In the genomic region with DNA sequence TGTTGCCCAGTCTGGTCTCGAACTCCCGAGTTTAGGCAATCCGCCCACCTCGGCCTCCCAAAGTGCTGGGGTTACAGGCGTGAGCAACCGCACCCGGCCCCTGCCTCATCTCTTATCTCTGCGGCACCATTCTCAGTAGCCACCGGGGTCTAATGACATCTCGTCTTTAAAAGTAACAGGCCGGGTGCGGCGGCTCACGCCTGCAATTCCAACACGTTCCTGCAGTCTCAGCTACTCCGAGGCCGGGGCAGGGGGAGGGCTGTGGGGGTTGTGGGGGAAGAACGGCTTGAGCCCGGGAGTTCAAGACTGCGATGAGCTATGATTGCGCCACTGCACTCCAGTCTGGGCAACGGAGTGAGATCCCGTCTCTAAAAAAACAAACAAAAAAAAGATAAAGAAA, we compare ENCODE assay signal across 36 cellular contexts.
"Had no signal": no experiment of that assay in that cellular context is flagged by ENCODE, and none has a peak within 500 bp of the region (broad histone marks: within the 10 kb centered on the region; RNA-seq: fewer than 3 reads in every experiment).

No MANE protein-coding gene starts in this region.

- H3K4me3 ChIP-seq: ascending aorta, cardiac muscle cell, colonic mucosa, esophagus squamous epithelium, ovary, prostate gland, smooth muscle cell, thyroid gland, upper lobe of left lung had no signal

- ATAC-seq: left colon; stimulated activated memory B cell treated with anti-CD40 and anti-IgM and Interleukin-4, amounts not matched to agents 10 μg/mL and 1 μg/mL and 100 μg/mL, for 72 hours; stimulated activated naive CD8-positive, alpha-beta T cell treated with anti-CD3 and anti-CD28 coated beads, Interleukin-15, amount 100 ng/mL, for 72 hours had no signal

- H3K4me1 ChIP-seq: ascending aorta, colonic mucosa, esophagus squamous epithelium, prostate gland, thyroid gland, upper lobe of left lung had no signal

- FAIRE-seq: endometrium, frontal cortex, kidney, TTC549 had no signal

- DNase-seq: activated CD4-positive, alpha-beta memory T cell treated with anti-CD3 and anti-CD28 coated beads for 36 hours; activated CD4-positive, alpha-beta T cell treated with anti-CD3 and anti-CD28 coated beads, Interleukin-2, amount 10 ng/mL, durations not matched to agents 24 days and 14 days; activated CD4-positive, CD25-positive, alpha-beta regulatory T cell treated with anti-CD3 and anti-CD28 coated beads, Interleukin-2, amount 50 U/mL, for 72 hours; activated CD8-positive, alpha-beta memory T cell treated with anti-CD3 and anti-CD28 coated beads, Interleukin-2, amount 50 U/mL, for 48 hours; activated gamma-delta T cell; activated naive CD4-positive, alpha-beta T cell treated with anti-CD3 and anti-CD28 coated beads, Interleukin-2, amount 10 ng/mL, durations not matched to agents 7 days and 5 days; activated naive CD8-positive, alpha-beta T cell treated with anti-CD3 and anti-CD28 coated beads, Interleukin-2, amount 10 ng/mL, durations not matched to agents 7 days and 5 days; activated T-cell treated with anti-CD3 and anti-CD28 coated beads, Interleukin-2, amount 50 U/mL, for 24 hours; cerebellar nuclear complex; colonic mucosa; effector CD8-positive, alpha-beta T cell; esophagus squamous epithelium; immature natural killer cell; kidney; left colon; mammary epithelial cell; naive B cell; retina; stimulated activated CD4-positive, alpha-beta T cell treated with anti-CD3 and anti-CD28 coated beads, Interleukin-1b, Interleukin-23, amount 100 ng/mL, for 48 hours; stimulated activated CD4-positive, alpha-beta T cell treated with anti-CD3 and anti-CD28 coated beads, Interleukin-4, amount 100 ng/mL, for 4 hours; stimulated activated CD8-positive, alpha-beta memory T cell treated with anti-CD3 and anti-CD28 coated beads, Interleukin-4, amount 100 ng/mL, for 48 hours; stimulated activated naive CD8-positive, alpha-beta T cell treated with anti-CD3 and anti-CD28 coated beads, Interleukin-15, amount 100 ng/mL, for 72 hours; substantia nigra; thyroid gland had no signal

- H3K36me3 ChIP-seq: ascending aorta, cardiac muscle cell, colonic mucosa, esophagus squamous epithelium, ovary, prostate gland, thyroid gland, upper lobe of left lung had no signal

- H3K27ac ChIP-seq: ascending aorta, cardiac muscle cell, colonic mucosa, epithelial cell of prostate, esophagus squamous epithelium, ovary, prostate gland, thyroid gland, upper lobe of left lung, VCaP had no signal

- H3K9me3 ChIP-seq: ascending aorta, colonic mucosa, esophagus squamous epithelium, ovary, prostate gland, thyroid gland, upper lobe of left lung had no signal

- H3K27me3 ChIP-seq: ascending aorta, cardiac muscle cell, ovary, thyroid gland, upper lobe of left lung had no signal
